ENCODE assay signal across 18 cellular contexts in the genomic region with DNA sequence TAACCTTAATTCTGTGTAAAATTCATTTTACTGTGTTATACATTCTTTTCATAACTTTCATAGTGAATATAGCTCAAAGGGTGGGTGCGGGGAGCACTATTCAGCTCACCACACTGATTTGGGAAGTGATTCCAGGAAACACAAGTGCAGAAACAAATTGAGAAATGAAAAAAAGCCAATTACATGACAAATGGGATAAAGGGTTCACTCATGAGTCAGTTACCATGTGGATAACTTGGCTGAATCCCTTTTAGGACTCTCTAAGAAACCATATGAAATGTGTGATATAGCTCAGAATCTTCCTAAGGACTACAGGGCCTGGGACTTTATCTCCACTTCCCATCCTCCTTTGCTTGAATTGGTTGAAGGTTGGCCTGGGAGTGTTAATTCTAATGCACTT. TPM values are rescaled to one million over a fixed set of nuclear protein-coding genes. Genes with fewer than 3 reads are reported as not detected.
DNase-seq lines count a peak whose midpoint lies in the region; ATAC-seq, FAIRE-seq and TF ChIP-seq lines count a peak whose summit lies in the region.
"Had no signal": no experiment of that assay in that cellular context is flagged by ENCODE, and none has a peak within 500 bp of the region (broad histone marks: within the 10 kb centered on the region; RNA-seq: fewer than 3 reads in every experiment).

No MANE protein-coding gene starts in this region.

- intact Hi-C loops in K562 (cut with micrococcal nuclease): no loop called here
- intact Hi-C loops in CD14-positive monocyte (cut with micrococcal nuclease): no loop called here

- no peak overlapping the region for H3K4me3 Mint-ChIP-seq in naive thymus-derived CD8-positive, alpha-beta T cell
- no peak overlapping the region for H3K4me3 Mint-ChIP-seq in CD14-positive monocyte

- H3K4me3 ChIP-seq in BLaER1: no peak overlapping the region
- no peak overlapping the region for H3K4me3 ChIP-seq in GM23248
- H3K4me3 ChIP-seq in K562: no peak overlapping the region
- H3K4me3 ChIP-seq: SJCRH30 had no signal

- H3K4me1 ChIP-seq in BLaER1 (peaks cover 56% of the 10 kb centered on the region), GM23248 (ENCODE audit: insufficient read depth) (peaks cover 12% of the 10 kb centered on the region), K562 (replicated peaks in 1 of 2; ENCODE audit: control insufficient read depth in 2 of 2, insufficient read depth in 2 of 2, low read length in 2 of 2) (peaks cover 6 to 14% of the 10 kb centered on the region in 2 experiments; a peak in 3 of 5 replicates)

- in situ Hi-C loops in GM23248 (cut with MboI) (no loop called here), K562 (cut with MboI) (no loop called here)

- H3K9me3 ChIP-seq in BLaER1: no peaks in the 10 kb centered on the region
- no peaks in the 10 kb centered on the region for H3K9me3 ChIP-seq in GM23248 (ENCODE audit: low read depth)
- no peaks in the 10 kb centered on the region for H3K9me3 ChIP-seq in K562 (replicated peaks; ENCODE audit: control insufficient read depth, insufficient read depth, low read depth, low read length)
- H3K9me3 ChIP-seq: SJCRH30 had no signal

- peaks cover 10% of the 10 kb centered on the region; the same call in 1 of the 2 replicates for H3F3A ChIP-seq in GM23248 (ENCODE audit: insufficient read depth)

- ATAC-seq in K562 (no peak), HG03565 (IDR thresholded peaks at IDR 0.05; ENCODE audit: unreplicated experiment) (no peak)
- ATAC-seq in naive thymus-derived CD8-positive, alpha-beta T cell: no peak

- H4K20me1 ChIP-seq in BLaER1: peaks cover 9% of the 10 kb centered on the region; the same call in 1 of the 2 replicates
- H4K20me1 ChIP-seq in GM23248 (ENCODE audit: insufficient read depth): no peaks in the 10 kb centered on the region
- no peaks in the 10 kb centered on the region for H4K20me1 ChIP-seq in K562 (replicated peaks; ENCODE audit: control insufficient read depth, insufficient read depth, low read length)

- peaks cover 27 to 54% (median 43%) of the 10 kb centered on the region in 4 donors for H3K4me1 Mint-ChIP-seq in naive thymus-derived CD8-positive, alpha-beta T cell
- peaks cover 40% of the 10 kb centered on the region for H3K4me1 Mint-ChIP-seq in CD14-positive monocyte

- peak overlapping the region in 7 of 10 donors; percentile 43 to 86 (median 76) for H3K27ac Mint-ChIP-seq in naive thymus-derived CD8-positive, alpha-beta T cell
- no peak overlapping the region for H3K27ac Mint-ChIP-seq in CD14-positive monocyte

- no peak for TF ChIP-seq RAD21 in K562 (CRISPR knock-in tag; conservative IDR thresholded peaks at IDR 0.05 in 1 of 2, IDR thresholded peaks at IDR 0.05 in 1 of 2)

- H2AFZ ChIP-seq in GM23248: no peak overlapping the region
- H2AFZ ChIP-seq in K562 (ENCODE audit: low read depth, low read length): no peak overlapping the region

- TF ChIP-seq CTCF in K562 (IDR thresholded peaks at IDR 0.05 in 2 of 3, conservative IDR thresholded peaks at IDR 0.05 in 1 of 3; ENCODE audit: insufficient read depth in 2 of 3, low read depth in 1 of 3, low read length in 3 of 3) (no peak), CD14-positive monocyte (IDR thresholded peaks at IDR 0.05) (no peak)

- H3K27ac ChIP-seq in BLaER1: no peak overlapping the region
- H3K27ac ChIP-seq in GM23248: no peak overlapping the region
- no peak overlapping the region for H3K27ac ChIP-seq in K562 (ENCODE audit: extremely low read depth, low read depth, low read length)
- H3K27ac ChIP-seq: SJCRH30 had no signal

- H3K4me2 ChIP-seq in BLaER1 (peak overlapping the region; percentile 53), GM23248 (ENCODE audit: unreplicated experiment) (no peak overlapping the region), K562 (ENCODE audit: insufficient read depth, low read length) (no peak overlapping the region)

- peak; percentile 42 for FAIRE-seq in K562 (lab: Jason Lieb, UNC)
- FAIRE-seq: A204.1, H1 had no signal

- no peaks in the 10 kb centered on the region for H3K9me1 ChIP-seq in K562 (ENCODE audit: control insufficient read depth, insufficient read depth, low read length)

- H3K27me3 ChIP-seq in BLaER1: no peaks in the 10 kb centered on the region
- no peaks in the 10 kb centered on the region for H3K27me3 ChIP-seq in GM23248 (replicated peaks; ENCODE audit: insufficient read depth)
- no peaks in the 10 kb centered on the region for H3K27me3 ChIP-seq in K562 (ENCODE audit: control insufficient read depth in 2 of 2, insufficient read depth in 2 of 2, low read length in 2 of 2)
- H3K27me3 ChIP-seq: SJCRH30 had no signal

- H3K79me2 ChIP-seq in GM23248 (ENCODE audit: insufficient read depth) (peaks cover 19% of the 10 kb centered on the region), K562 (ENCODE audit: control insufficient read depth, insufficient read depth, low read length) (peaks cover 20% of the 10 kb centered on the region)

- CTCF ChIA-PET in K562 (lab: Yijun Ruan, JAX; ENCODE audit: low intra/inter-chr PET ratio): no interaction called here

- H3K9ac ChIP-seq in BLaER1 (no peak overlapping the region), GM23248 (no peak overlapping the region), K562 (ENCODE audit: insufficient read depth in 1 of 2, low read depth in 2 of 2, low read length in 2 of 2) (no peak overlapping the region)

- 77 to 88% methylated on average over 1 of the region's 1 CpG for WGBS in GM23248 (ENCODE audit: low coverage in 1 of 2, low lambda C conversion rate in 2 of 2, missing lambda C conversion rate in 2 of 2), 2 experiments
- WGBS in K562 (ENCODE audit: insufficient coverage, low coverage, missing lambda C conversion rate): 77% methylated on average over 1 of the region's 1 CpG

- H3K27me3 Mint-ChIP-seq in naive thymus-derived CD8-positive, alpha-beta T cell: no peaks in the 10 kb centered on the region
- peaks cover 0 to 5% (median 0%) of the 10 kb centered on the region in 3 donors for H3K27me3 Mint-ChIP-seq in CD14-positive monocyte (ENCODE audit: low read depth in 3 of 3)
- H3K27me3 Mint-ChIP-seq: IgD-negative memory B cell had no signal

- H3K36me3 ChIP-seq in BLaER1: peaks cover 25% of the 10 kb centered on the region
- H3K36me3 ChIP-seq in GM23248 (ENCODE audit: low read depth): no peaks in the 10 kb centered on the region
- H3K36me3 ChIP-seq in K562 (ENCODE audit: control insufficient read depth, insufficient read depth, low read length): peaks cover 8% of the 10 kb centered on the region
- H3K36me3 ChIP-seq: SJCRH30 had no signal

- DNase-seq in GM23248: peak; percentile 56
- DNase-seq in K562 (ENCODE audit: extremely low read depth in 1 of 4, low spot score in 3 of 4): peak in 1 of 4 experiments; percentile 30
- DNase-seq in naive thymus-derived CD8-positive, alpha-beta T cell: no peak
- DNase-seq in RKO (ENCODE audit: low spot score): no peak
- DNase-seq in CD14-positive monocyte (ENCODE audit: low spot score): no peak
- DNase-seq: Calu3; NCI-H187; NCI-H345; NCI-H526 treated with DMSO at 0.1 percent for 48 hours; NK-92 treated with Interleukin-12 subunit alpha and Interleukin-12 subunit beta, amount 100 ng/mL, for 24 hours; SJCRH30 had no signal

- POLR2A ChIA-PET in K562 (lab: Yijun Ruan, JAX): interaction anchor here (1.4 to 3.0 kb wide), 2 partner anchors 9 to 30 kb away, joined by 4 to 21 read pairs; no protein-coding TSS in a partner anchor
- POLR2A ChIA-PET in naive thymus-derived CD8-positive, alpha-beta T cell (lab: Charles Lee): interaction anchor here (0.7 to 0.8 kb wide), 3 partner anchors 9 to 700 kb away, joined by 3 to 5 read pairs (median 4); no protein-coding TSS in a partner anchor

- peaks cover 4 to 51% (median 7%) of the 10 kb centered on the region in 3 donors for H3K36me3 Mint-ChIP-seq in naive thymus-derived CD8-positive, alpha-beta T cell
- peaks cover 30 to 37% of the 10 kb centered on the region in 2 donors for H3K36me3 Mint-ChIP-seq in CD14-positive monocyte

- TF ChIP-seq POLR2A in K562 (conservative IDR thresholded peaks at IDR 0.05): no peak

- H3K9me3 Mint-ChIP-seq in naive thymus-derived CD8-positive, alpha-beta T cell: no peaks in the 10 kb centered on the region
- peaks cover 0 to 2% (median 0%) of the 10 kb centered on the region in 7 donors for H3K9me3 Mint-ChIP-seq in CD14-positive monocyte
- H3K9me3 Mint-ChIP-seq: IgD-negative memory B cell had no signal

- TF ChIP-seq EP300 in K562 (IDR thresholded peaks at IDR 0.05; ENCODE audit: low read length): no peak

- BruUV-seq in K562 (replicated peaks; lab: Mats Ljungman, UMichigan): no TSS peak

- H3K9me2 ChIP-seq in GM23248 (ENCODE audit: insufficient read depth): no peaks in the 10 kb centered on the region

RNA-seq across cellular contexts. Expression of gene BTN2A1, which starts 3.1 kb away (rescaled TPM):
- 9.1 and 15.0 TPM in 2 replicates for total RNA-seq in GM23248 (2014; rRNA removed; shearing (Covaris generic))
- polyA plus RNA-seq in GM23248 (2016; fragmentation: Nextera tagmentation; extraction: Ambion mirVana) (18.4 and 19.5 TPM in 2 replicates), K562 (2011; rRNA removed) (18.9 and 23.2 TPM in 2 replicates), K562 (2014; fragmentation: Illumina TruSeq; extraction: Trizol) (19.4 and 22.1 TPM in 2 replicates), K562 (2014; fragmentation: Nextera tagmentation; extraction: Ambion mirVana) (10 to 100 TPM in 1 of 2 experiments, 1 to 10 TPM in 1; 7.0 to 16.4 TPM), K562 (2014; rRNA removed) (18.0 and 21.7 TPM in 2 replicates), CD14-positive monocyte (10 to 100 TPM in 1 of 2 donors, 1 to 10 TPM in 1; 4.3 to 10.8 TPM)
- total RNA-seq in K562 (2011; cell fraction: chromatin; rRNA removed; ENCODE audit: low replicate concordance): 41.4 and 45.8 TPM in 2 replicates
- total RNA-seq in K562 (2011; cell fraction: nucleolus; rRNA removed): 30.1 and 32.4 TPM in 2 replicates
- 28.4 and 29.5 TPM in 2 replicates for total RNA-seq in K562 (2011; cell fraction: nucleoplasm; rRNA removed)
- total RNA-seq in K562 (2014; rRNA removed) (6.7 and 6.8 TPM in 2 replicates), K562 (2014; rRNA removed; fragmentation: Illumina TruSeq; extraction: Trizol) (17.2 and 17.6 TPM in 2 replicates), K562 (2015; rRNA removed; fragmentation: Illumina TruSeq; extraction: Trizol) (15.9 and 16.2 TPM in 2 replicates), K562 (2021) (13.0 and 13.5 TPM in 2 replicates)
- polyA plus RNA-seq in K562 (2011; cell fraction: cytosol; rRNA removed): 13.3 and 16.1 TPM in 2 replicates
- polyA plus RNA-seq in K562 (2011; cell fraction: nucleus; rRNA removed): 33.9 and 39.5 TPM in 2 replicates
- polyA plus RNA-seq in K562 (2012): 12.6 and 22.3 TPM in 2 replicates
- 22.7 and 32.0 TPM in 2 replicates for polyA minus RNA-seq in K562 (2011; rRNA and poly(A)+ RNA removed)
- 6.4 and 8.2 TPM in 2 replicates for polyA minus RNA-seq in K562 (2011; cell fraction: cytosol; rRNA and poly(A)+ RNA removed)
- 11.0 and 19.7 TPM in 2 replicates for polyA minus RNA-seq in K562 (2011; cell fraction: nucleus; rRNA and poly(A)+ RNA removed)
- 10 to 100 TPM; 59.0 to 63.6 TPM for total RNA-seq in naive thymus-derived CD8-positive, alpha-beta T cell
- 10 to 100 TPM in 2 of 3 donors, 1 to 10 TPM in 1; 9.6 to 13.7 (median 11.6) TPM for polyA plus RNA-seq in naive thymus-derived CD8-positive, alpha-beta T cell

RNA-seq across cellular contexts. Expression of gene BTN3A3, which starts 14.3 kb away (rescaled TPM):
- 7.2 and 18.8 TPM in 2 replicates for total RNA-seq in GM23248 (2014; rRNA removed; shearing (Covaris generic))
- polyA plus RNA-seq in GM23248 (2016; fragmentation: Nextera tagmentation; extraction: Ambion mirVana) (3.9 and 4.2 TPM in 2 replicates), K562 (2011; rRNA removed) (3.5 and 7.6 TPM in 2 replicates), K562 (2014; fragmentation: Illumina TruSeq; extraction: Trizol) (0.71 and 1.00 TPM in 2 replicates), K562 (2014; fragmentation: Nextera tagmentation; extraction: Ambion mirVana) (under 1 TPM; 0.21 to 0.41 TPM), K562 (2014; rRNA removed) (1.1 and 1.3 TPM in 2 replicates), CD14-positive monocyte (10 to 100 TPM; 17.0 to 24.6 TPM)
- 19.6 and 24.0 TPM in 2 replicates for total RNA-seq in K562 (2011; cell fraction: chromatin; rRNA removed; ENCODE audit: low replicate concordance)
- total RNA-seq in K562 (2011; cell fraction: nucleolus; rRNA removed): 4.6 and 4.8 TPM in 2 replicates
- total RNA-seq in K562 (2011; cell fraction: nucleoplasm; rRNA removed): 16.4 and 24.1 TPM in 2 replicates
- total RNA-seq in K562 (2014; rRNA removed) (0.45 and 1.0 TPM in 2 replicates), K562 (2014; rRNA removed; fragmentation: Illumina TruSeq; extraction: Trizol) (1.2 and 1.4 TPM in 2 replicates), K562 (2015; rRNA removed; fragmentation: Illumina TruSeq; extraction: Trizol) (0.98 and 1.3 TPM in 2 replicates), K562 (2021) (1.4 and 1.5 TPM in 2 replicates)
- 0.51 and 1.6 TPM in 2 replicates for polyA plus RNA-seq in K562 (2011; cell fraction: cytosol; rRNA removed)
- 24.8 and 44.0 TPM in 2 replicates for polyA plus RNA-seq in K562 (2011; cell fraction: nucleus; rRNA removed)
- polyA plus RNA-seq in K562 (2012): 1.1 and 3.0 TPM in 2 replicates
- polyA minus RNA-seq in K562 (2011; rRNA and poly(A)+ RNA removed): 5.6 and 15.4 TPM in 2 replicates
- 0.19 and 0.82 TPM in 2 replicates for polyA minus RNA-seq in K562 (2011; cell fraction: cytosol; rRNA and poly(A)+ RNA removed)
- 3.4 and 18.0 TPM in 2 replicates for polyA minus RNA-seq in K562 (2011; cell fraction: nucleus; rRNA and poly(A)+ RNA removed)
- 100 to 1,000 TPM; 203 to 208 TPM for total RNA-seq in naive thymus-derived CD8-positive, alpha-beta T cell
- polyA plus RNA-seq in naive thymus-derived CD8-positive, alpha-beta T cell: 10 to 100 TPM; 65.0 to 80.2 (median 79.3) TPM

RNA-seq across cellular contexts. Expression of gene BTN1A1, which starts 45.5 kb away (rescaled TPM):
- total RNA-seq in GM23248 (2014; rRNA removed; shearing (Covaris generic)): 0.11 TPM in 1 of 2 replicates, not detected in the other
- polyA plus RNA-seq in GM23248 (2016; fragmentation: Nextera tagmentation; extraction: Ambion mirVana) (not detected in 2 replicates), K562 (2011; rRNA removed) (0.04 TPM in 2 replicates), K562 (2014; fragmentation: Illumina TruSeq; extraction: Trizol) (0.06 TPM in 1 of 2 replicates, not detected in the other), K562 (2014; fragmentation: Nextera tagmentation; extraction: Ambion mirVana) (under 1 TPM in 1 of 2 experiments, not detected in 1; 0.01 TPM), K562 (2014; rRNA removed) (not detected in 2 replicates), CD14-positive monocyte (not detected)
- total RNA-seq in K562 (2011; cell fraction: chromatin; rRNA removed; ENCODE audit: low replicate concordance): not detected in 2 replicates
- not detected in 2 replicates for total RNA-seq in K562 (2011; cell fraction: nucleolus; rRNA removed)
- not detected in 2 replicates for total RNA-seq in K562 (2011; cell fraction: nucleoplasm; rRNA removed)
- total RNA-seq in K562 (2014; rRNA removed) (0.09 TPM in 1 of 2 replicates, not detected in the other), K562 (2014; rRNA removed; fragmentation: Illumina TruSeq; extraction: Trizol) (0.15 TPM in 1 of 2 replicates, not detected in the other), K562 (2015; rRNA removed; fragmentation: Illumina TruSeq; extraction: Trizol) (not detected in 2 replicates), K562 (2021) (0.09 TPM in 1 of 2 replicates, not detected in the other)
- 0.01 TPM in 1 of 2 replicates, not detected in the other for polyA plus RNA-seq in K562 (2011; cell fraction: cytosol; rRNA removed)
- not detected in 2 replicates for polyA plus RNA-seq in K562 (2011; cell fraction: nucleus; rRNA removed)
- 0.04 and 0.05 TPM in 2 replicates for polyA plus RNA-seq in K562 (2012)
- polyA minus RNA-seq in K562 (2011; rRNA and poly(A)+ RNA removed): not detected in 2 replicates
- not detected in 2 replicates for polyA minus RNA-seq in K562 (2011; cell fraction: cytosol; rRNA and poly(A)+ RNA removed)
- polyA minus RNA-seq in K562 (2011; cell fraction: nucleus; rRNA and poly(A)+ RNA removed): not detected in 2 replicates
- not detected for total RNA-seq in naive thymus-derived CD8-positive, alpha-beta T cell
- not detected for polyA plus RNA-seq in naive thymus-derived CD8-positive, alpha-beta T cell
- total RNA-seq: Calu3, G401, HT1080 had no signal

RNA-seq across cellular contexts. Expression of gene BTN3A1, which starts 52.6 kb away (rescaled TPM):
- total RNA-seq in GM23248 (2014; rRNA removed; shearing (Covaris generic)): 7.7 and 8.9 TPM in 2 replicates
- polyA plus RNA-seq in GM23248 (2016; fragmentation: Nextera tagmentation; extraction: Ambion mirVana) (5.5 and 6.7 TPM in 2 replicates), K562 (2011; rRNA removed) (8.5 and 11.2 TPM in 2 replicates), K562 (2014; fragmentation: Illumina TruSeq; extraction: Trizol) (4.2 and 4.7 TPM in 2 replicates), K562 (2014; fragmentation: Nextera tagmentation; extraction: Ambion mirVana) (1 to 10 TPM in 1 of 2 experiments, under 1 TPM in 1; 0.84 to 2.5 TPM), K562 (2014; rRNA removed) (4.0 and 4.1 TPM in 2 replicates), CD14-positive monocyte (10 to 100 TPM; 19.7 to 25.1 TPM)
- total RNA-seq in K562 (2011; cell fraction: chromatin; rRNA removed; ENCODE audit: low replicate concordance): 27.1 and 31.9 TPM in 2 replicates
- 9.3 and 13.9 TPM in 2 replicates for total RNA-seq in K562 (2011; cell fraction: nucleolus; rRNA removed)
- 16.0 and 21.1 TPM in 2 replicates for total RNA-seq in K562 (2011; cell fraction: nucleoplasm; rRNA removed)
- total RNA-seq in K562 (2014; rRNA removed) (2.8 and 3.6 TPM in 2 replicates), K562 (2014; rRNA removed; fragmentation: Illumina TruSeq; extraction: Trizol) (4.3 and 4.7 TPM in 2 replicates), K562 (2015; rRNA removed; fragmentation: Illumina TruSeq; extraction: Trizol) (3.4 and 3.7 TPM in 2 replicates), K562 (2021) (3.9 and 4.2 TPM in 2 replicates)
- 2.8 and 4.4 TPM in 2 replicates for polyA plus RNA-seq in K562 (2011; cell fraction: cytosol; rRNA removed)
- 26.6 and 31.8 TPM in 2 replicates for polyA plus RNA-seq in K562 (2011; cell fraction: nucleus; rRNA removed)
- polyA plus RNA-seq in K562 (2012): 3.9 and 10.6 TPM in 2 replicates
- polyA minus RNA-seq in K562 (2011; rRNA and poly(A)+ RNA removed): 9.1 and 10.0 TPM in 2 replicates
- 1.5 and 3.4 TPM in 2 replicates for polyA minus RNA-seq in K562 (2011; cell fraction: cytosol; rRNA and poly(A)+ RNA removed)
- polyA minus RNA-seq in K562 (2011; cell fraction: nucleus; rRNA and poly(A)+ RNA removed): 6.9 and 12.1 TPM in 2 replicates
- total RNA-seq in naive thymus-derived CD8-positive, alpha-beta T cell: 100 to 1,000 TPM; 245 to 250 TPM
- 10 to 100 TPM; 39.8 to 63.0 (median 47.3) TPM for polyA plus RNA-seq in naive thymus-derived CD8-positive, alpha-beta T cell

Comparison
In these comparisons a context has a peak if more than half of its experiments do, and no peak if none do; other contexts are left out.
1. H3K27ac Mint-ChIP-seq: peak in naive thymus-derived CD8-positive, alpha-beta T cell (7 of 10); none in CD14-positive monocyte (0 of 7).